ENCODE assay signal across 23 cellular contexts in genomic region chr7:11750191-11750590, GRCh38.
"Had no signal": no experiment of that assay in that cellular context is flagged by ENCODE, and none has a peak within 500 bp of the region (broad histone marks: within the 10 kb centered on the region; RNA-seq: fewer than 3 reads in every experiment).

No MANE protein-coding gene starts in this region.

- H3K27ac ChIP-seq: epithelial cell of prostate, esophagus muscularis mucosa, gastroesophageal sphincter, left ventricle myocardium inferior, lower lobe of right lung, pancreas had no signal

- H3K9me3 ChIP-seq: esophagus muscularis mucosa, gastroesophageal sphincter, left ventricle myocardium inferior, lower lobe of right lung, pancreas had no signal

- H3K4me3 Mint-ChIP-seq: dendritic cell treated with granulocyte-macrophage colony-stimulating factor and Interleukin-4, amounts not matched to agents 40 ng/mL and 50 ng/mL, for 4 days; effector memory CD8-positive, alpha-beta T cell; immature natural killer cell; nephron; type B pancreatic cell had no signal

- H3K9me3 Mint-ChIP-seq: type B pancreatic cell had no signal

- H3K4me1 Mint-ChIP-seq: immature natural killer cell had no signal

- DNase-seq: effector memory CD8-positive, alpha-beta T cell; glutamatergic neuron; immature natural killer cell; kidney; left cardiac atrium; left ventricle myocardium inferior; lower lobe of right lung; mesenchymal stem cell; midbrain; occipital lobe; pancreas; right cardiac atrium; stimulated activated CD4-positive, alpha-beta T cell treated with anti-CD3 and anti-CD28 coated beads, Interleukin-12 subunit alpha, Interleukin-12 subunit beta, amount 100 ng/mL, for 4 hours; stimulated activated naive CD4-positive, alpha-beta T cell treated with Interleukin-2 at 50 U/mL for 16 hours had no signal

- H3K4me3 ChIP-seq: esophagus muscularis mucosa, gastroesophageal sphincter, left ventricle myocardium inferior, lower lobe of right lung, pancreas had no signal

- H3K4me1 ChIP-seq: esophagus muscularis mucosa, gastroesophageal sphincter, left ventricle myocardium inferior, pancreas had no signal

- ATAC-seq: effector memory CD8-positive, alpha-beta T cell; gastroesophageal sphincter; left cardiac atrium; pancreas; right cardiac atrium had no signal

- H3K36me3 ChIP-seq: esophagus muscularis mucosa, gastroesophageal sphincter, left ventricle myocardium inferior, lower lobe of right lung, pancreas had no signal

- H3K27ac Mint-ChIP-seq: dendritic cell treated with granulocyte-macrophage colony-stimulating factor and Interleukin-4, amounts not matched to agents 40 ng/mL and 50 ng/mL, for 4 days; effector memory CD8-positive, alpha-beta T cell; immature natural killer cell; nephron; progenitor cell of endocrine pancreas; type B pancreatic cell had no signal

- FAIRE-seq: kidney, pancreas, small intestine, urothelium cell line had no signal

- H3K36me3 Mint-ChIP-seq: type B pancreatic cell had no signal

- H3K27me3 ChIP-seq: esophagus muscularis mucosa, gastroesophageal sphincter, pancreas had no signal
